8 cellular contexts compared by ENCODE assay signal in genomic region chr2:84881581-84882414, GRCh38. TPM values are rescaled to one million over a fixed set of nuclear protein-coding genes. Genes with fewer than 3 reads are reported as not detected.
DNase-seq lines count a peak whose midpoint lies in the region; ATAC-seq, FAIRE-seq and TF ChIP-seq lines count a peak whose summit lies in the region.

No MANE protein-coding gene starts in this region.

- CTCF ChIA-PET in IMR-90 (lab: Yijun Ruan, JAX): interaction anchor here (0.7 to 2.2 kb wide), 7 partner anchors 17 to 122 kb away, joined by 3 to 8 read pairs (median 4); no protein-coding TSS in a partner anchor

- in situ Hi-C loops in IMR-90 (cut with MboI; ENCODE audit: low sequenced_read_pairs): loop anchor here (5.0 kb wide), 1 partner anchor 389 kb away; no protein-coding TSS in a partner anchor

- H4K8ac ChIP-seq in IMR-90 (ENCODE audit: low read depth in 2 of 2, low read length in 2 of 2): peak overlapping the region; percentile 14 to 48; a peak in 2 of 4 replicates
- H4K8ac ChIP-seq in neuronal stem cell (ENCODE audit: low read depth, low read length): no peak overlapping the region

- H3K18ac ChIP-seq in IMR-90 (ENCODE audit: low read depth, low read length) (peak overlapping the region; percentile 10), neuronal stem cell (ENCODE audit: low read length) (no peak overlapping the region)

- H3K23ac ChIP-seq in IMR-90 (ENCODE audit: low read depth, low read length): peak overlapping the region; percentile 62
- no peak overlapping the region for H3K23ac ChIP-seq in neuronal stem cell (ENCODE audit: low read depth, low read length, poor library complexity)

- H4K5ac ChIP-seq in IMR-90 (ENCODE audit: low read depth, low read length): peak overlapping the region; percentile 11

- H3K27me3 ChIP-seq in IMR-90 (ENCODE audit: control insufficient read depth, insufficient read depth, low read length): no peaks in the 10 kb centered on the region
- peaks cover 2 to 96% (median 33%) of the 10 kb centered on the region in 3 experiments for H3K27me3 ChIP-seq in neuronal stem cell (ENCODE audit: control insufficient read depth in 3 of 3, insufficient read depth in 3 of 3, low read depth in 1 of 3, low read length in 3 of 3)
- H3K27me3 ChIP-seq in subcutaneous abdominal adipose tissue (ENCODE audit: control insufficient read depth in 5 of 5, insufficient read depth in 4 of 5, low read length in 5 of 5): peaks cover 0 to 9% (median 2%) of the 10 kb centered on the region in 5 donors

- H2BK120ac ChIP-seq in IMR-90 (ENCODE audit: low read depth, low read length): peak overlapping the region; percentile 60
- no peak overlapping the region for H2BK120ac ChIP-seq in neuronal stem cell (ENCODE audit: low read depth, low read length)

- H3K4me1 ChIP-seq in IMR-90 (ENCODE audit: control insufficient read depth, insufficient read depth, low read length) (peaks cover 12% of the 10 kb centered on the region), neuronal stem cell (ENCODE audit: control insufficient read depth in 2 of 2, insufficient read depth in 1 of 2, low read depth in 1 of 2, low read length in 2 of 2) (peaks cover 5 to 14% of the 10 kb centered on the region in 2 donors), subcutaneous abdominal adipose tissue (ENCODE audit: control insufficient read depth in 5 of 5, insufficient read depth in 5 of 5, low read length in 5 of 5) (peaks cover 0 to 27% (median 26%) of the 10 kb centered on the region in 5 donors)

- H2AK5ac ChIP-seq in IMR-90 (ENCODE audit: low read depth, low read length) (no peak overlapping the region), neuronal stem cell (ENCODE audit: low read depth, low read length) (no peak overlapping the region)

- peak overlapping the region; percentile 34 for H2AK9ac ChIP-seq in IMR-90 (replicated peaks; ENCODE audit: low read depth, low read length, poor library complexity)

- DNase-seq in DMS79 (lab: John Stamatoyannopoulos, UW) (peak; percentile 61), IMR-90 (peak; percentile 85), SHP77 (lab: John Stamatoyannopoulos, UW) (peak; percentile 4 to 38), activated gamma-delta T cell (lab: John Stamatoyannopoulos, UW) (peak; percentile 23), frontal cortex (ENCODE audit: low spot score in 2 of 2) (peak; percentile 59 to 66), neuronal stem cell (ENCODE audit: low spot score) (peak; percentile 75)

- H3K79me1 ChIP-seq in IMR-90 (ENCODE audit: low read depth in 1 of 2, low read length in 2 of 2) (peaks cover 10 to 26% of the 10 kb centered on the region in 2 experiments; a peak in 3 of 4 replicates), neuronal stem cell (ENCODE audit: low read depth, low read length) (no peaks in the 10 kb centered on the region)

- H3K36me3 ChIP-seq in IMR-90 (ENCODE audit: control insufficient read depth, insufficient read depth, low read length): no peaks in the 10 kb centered on the region
- H3K36me3 ChIP-seq in neuronal stem cell (replicated peaks in 1 of 2; ENCODE audit: control insufficient read depth in 2 of 2, insufficient read depth in 2 of 2, low read length in 2 of 2): no peaks in the 10 kb centered on the region
- no peaks in the 10 kb centered on the region for H3K36me3 ChIP-seq in subcutaneous abdominal adipose tissue (ENCODE audit: control insufficient read depth in 5 of 5, insufficient read depth in 5 of 5, low read length in 5 of 5)

- H2BK15ac ChIP-seq in IMR-90 (ENCODE audit: low read depth, low read length) (0 out of 3 replicates have a peak overlapping the region, but pooled peaks have one; percentile 16), neuronal stem cell (ENCODE audit: low read length) (no peak overlapping the region)

- intact Hi-C loops in IMR-90 (cut with micrococcal nuclease): loop anchor here (1.0 to 2.0 kb wide), 6 partner anchors 24 to 386 kb away; partner anchors contain the start of gene TMSB10

- peak overlapping the region; percentile 91 for H3K4me3 ChIP-seq in IMR-90 (ENCODE audit: insufficient read depth, low read depth, low read length)
- H3K4me3 ChIP-seq in neuronal stem cell (ENCODE audit: low read length in 2 of 2): peak overlapping the region in 1 of 2 donors; percentile 21
- H3K4me3 ChIP-seq in subcutaneous abdominal adipose tissue (ENCODE audit: low read depth in 1 of 5, low read length in 5 of 5): peak overlapping the region; percentile 62 to 81 (median 77)

- H3K14ac ChIP-seq in IMR-90 (replicated peaks; ENCODE audit: low read depth, low read length) (0 out of 2 replicates have a peak overlapping the region, but pooled peaks have one; percentile 30), neuronal stem cell (ENCODE audit: low read length) (no peak overlapping the region)

- no TSS peak for BruUV-seq in IMR-90 (replicated peaks; lab: Mats Ljungman, UMichigan)

- H3K9ac ChIP-seq in IMR-90 (ENCODE audit: low read depth, low read length) (peak overlapping the region; percentile 73), neuronal stem cell (ENCODE audit: low read depth, low read length, poor library complexity) (no peak overlapping the region), subcutaneous abdominal adipose tissue (ENCODE audit: low read length in 5 of 5) (peak overlapping the region; percentile 36 to 72 (median 61))

- dilution Hi-C loops in IMR-90 (cut with HindIII; ENCODE audit: low sequenced_read_pairs, unreplicated experiment): no loop called here

- peak overlapping the region; percentile 79; the same call in 1 of the 2 replicates for H3K56ac ChIP-seq in IMR-90 (ENCODE audit: extremely low read depth, insufficient read depth, low read length)

- H2BK5ac ChIP-seq in IMR-90 (ENCODE audit: low read depth, low read length, poor library complexity, severe bottlenecking) (peak overlapping the region; percentile 73), neuronal stem cell (ENCODE audit: low read length) (no peak overlapping the region)

- H2BK20ac ChIP-seq in IMR-90 (ENCODE audit: low read depth, low read length): peak overlapping the region; percentile 52

- POLR2A ChIA-PET in IMR-90 (lab: Charles Lee; ENCODE audit: unreplicated experiment): no interaction called here

- H4K20me1 ChIP-seq in IMR-90 (ENCODE audit: insufficient read depth, low read length): no peaks in the 10 kb centered on the region

- no peak for FAIRE-seq in frontal cortex (lab: Jason Lieb, UNC)

- TF ChIP-seq CTCF in IMR-90 (conservative IDR thresholded peaks at IDR 0.05; ENCODE audit: low read depth, low read length): peak; percentile 84

- peak overlapping the region; percentile 97 for H3K4me2 ChIP-seq in IMR-90 (ENCODE audit: low read depth, low read length)
- H3K4me2 ChIP-seq in neuronal stem cell (ENCODE audit: insufficient read depth, low read length, poor library complexity, severe bottlenecking): peak overlapping the region; percentile 96

- 0% methylated on average over 7 of the region's 29 CpGs; no CpG with 5 or more reads in 1 of the 2 experiments for WGBS in IMR-90 (ENCODE audit: extremely low coverage in 2 of 2, insufficient read length in 1 of 2), 2 experiments
- WGBS in neuronal stem cell (ENCODE audit: extremely low coverage in 2 of 2, insufficient read length in 2 of 2, insufficient replicate concordance in 1 of 2), 2 donors: no CpG with 5 or more reads among the region's 29 CpGs

- peak; percentile 85 for TF ChIP-seq RAD21 in IMR-90 (IDR thresholded peaks at IDR 0.05; ENCODE audit: low read length)

- peak overlapping the region; percentile 63 for H3K27ac ChIP-seq in IMR-90 (ENCODE audit: insufficient read depth, low read length)
- no peak overlapping the region for H3K27ac ChIP-seq in neuronal stem cell (replicated peaks; ENCODE audit: low read length)
- H3K27ac ChIP-seq in subcutaneous abdominal adipose tissue (ENCODE audit: low read depth, low read length): no peak overlapping the region

- no peak overlapping the region for H2BK12ac ChIP-seq in neuronal stem cell (ENCODE audit: low read length)

- H3K9me3 ChIP-seq in IMR-90 (ENCODE audit: control insufficient read depth, insufficient read depth, low read length) (no peaks in the 10 kb centered on the region), neuronal stem cell (replicated peaks in 1 of 2; ENCODE audit: control insufficient read depth in 2 of 2, insufficient read depth in 1 of 2, low read depth in 1 of 2, low read length in 2 of 2) (no peaks in the 10 kb centered on the region), subcutaneous abdominal adipose tissue (ENCODE audit: control insufficient read depth in 5 of 5, low read length in 5 of 5) (no peaks in the 10 kb centered on the region)

- 0 out of 2 replicates have a peak, but pooled peaks have one; percentile 1 for TF ChIP-seq POLR2A in IMR-90 (IDR thresholded peaks at IDR 0.05; ENCODE audit: low read depth, low read length)

- H4K91ac ChIP-seq in IMR-90 (ENCODE audit: insufficient read depth, low read depth, low read length) (peak overlapping the region; percentile 45), neuronal stem cell (ENCODE audit: low read depth, low read length, poor library complexity) (no peak overlapping the region)

- peaks cover 8% of the 10 kb centered on the region; the same call in 1 of the 2 replicates for H3K9me1 ChIP-seq in IMR-90 (ENCODE audit: insufficient read depth, low read length)

- H2AFZ ChIP-seq in IMR-90 (replicated peaks; ENCODE audit: low read length, poor library complexity) (peak overlapping the region; percentile 95), neuronal stem cell (ENCODE audit: low read length) (peak overlapping the region; percentile 93)

- H3K4ac ChIP-seq in IMR-90 (ENCODE audit: low read depth, low read length): peak overlapping the region; percentile 12
- no peak overlapping the region for H3K4ac ChIP-seq in neuronal stem cell (ENCODE audit: low read length)

- peak; percentile 63 for ATAC-seq in GM21529 (IDR thresholded peaks at IDR 0.05; ENCODE audit: unreplicated experiment)
- peak; percentile 70 for ATAC-seq in IMR-90 (ENCODE audit: low read depth)

RNA-seq across cellular contexts. Expression of gene TRABD2A, which starts 0.9 kb away (rescaled TPM):
- total RNA-seq in IMR-90 (2012; rRNA removed): 19.7 and 20.3 TPM in 2 replicates
- 15.3 and 17.6 TPM in 2 replicates for polyA plus RNA-seq in IMR-90 (2012; rRNA removed)
- polyA plus RNA-seq in IMR-90 (2012; cell fraction: cytosol; rRNA removed): 8.1 and 12.6 TPM in 2 replicates
- 7.4 and 9.4 TPM in 2 replicates for polyA plus RNA-seq in IMR-90 (2012; cell fraction: nucleus; rRNA removed; ENCODE audit: low replicate concordance)
- 0.41 TPM for total RNA-seq in frontal cortex
- polyA plus RNA-seq in neuronal stem cell (2013, experiment 1 of 2): 11.7 TPM
- 11.8 TPM for polyA plus RNA-seq in neuronal stem cell (2013, experiment 2 of 2)

RNA-seq across cellular contexts. Expression of gene TMSB10, which starts 23.7 kb away (rescaled TPM):
- 842 and 3,620 TPM in 2 replicates for total RNA-seq in IMR-90 (2012; rRNA removed)
- polyA plus RNA-seq in IMR-90 (2012; rRNA removed): 5,527 and 7,531 TPM in 2 replicates
- 7,585 and 16,787 TPM in 2 replicates for polyA plus RNA-seq in IMR-90 (2012; cell fraction: cytosol; rRNA removed)
- polyA plus RNA-seq in IMR-90 (2012; cell fraction: nucleus; rRNA removed; ENCODE audit: low replicate concordance): 1,357 and 2,658 TPM in 2 replicates
- 5,126 TPM for total RNA-seq in frontal cortex
- 1,798 TPM for polyA plus RNA-seq in neuronal stem cell (2013, experiment 1 of 2)
- polyA plus RNA-seq in neuronal stem cell (2013, experiment 2 of 2): 1,767 TPM

Comparison
In these comparisons a context has a peak if more than half of its experiments do, and no peak if none do; other contexts are left out.
1. DNase-seq: peak in every context shown above with its lines; median percentile 85 in IMR-90; 75 in neuronal stem cell; 62 in frontal cortex; 61 in DMS79; 23 in activated gamma-delta T cell; 21 in SHP77.
2. RNA of gene TRABD2A, which starts 0.9 kb away (total RNA-seq): 19.7 to 20.3 TPM in IMR-90; 0.41 TPM in frontal cortex (single experiment); every median in the first group is over 10 times any median in the second.